Comparison of ENCODE assay signal across 21 cellular contexts in genomic region chr1:156655904-156656516, GRCh38. TPM values are rescaled to one million over a fixed set of nuclear protein-coding genes. Genes with fewer than 3 reads are reported as not detected.
"Had no signal": no experiment of that assay in that cellular context is flagged by ENCODE, and none has a peak within 500 bp of the region (broad histone marks: within the 10 kb centered on the region; RNA-seq: fewer than 3 reads in every experiment).

No MANE protein-coding gene starts in this region.

- H3K27ac Mint-ChIP-seq: activated naive CD4-positive, alpha-beta T cell treated with anti-CD3 and anti-CD28 coated beads for 36 hours; endodermal cell; stimulated activated naive CD8-positive, alpha-beta T cell treated with anti-CD3 and anti-CD28 coated beads, Interleukin-15, Interleukin-2, amounts not matched to agents 100 ng/mL and 50 ng/mL, for 24 hours had no signal

- H3K27ac ChIP-seq: epithelial cell of prostate, left lung, prostate gland, right atrium auricular region had no signal

- H3K9me3 Mint-ChIP-seq: activated naive CD4-positive, alpha-beta T cell treated with anti-CD3 and anti-CD28 coated beads for 36 hours; endodermal cell; stimulated activated naive CD8-positive, alpha-beta T cell treated with anti-CD3 and anti-CD28 coated beads, Interleukin-15, Interleukin-2, amounts not matched to agents 100 ng/mL and 50 ng/mL, for 24 hours had no signal

- H3K27me3 ChIP-seq: right atrium auricular region, uterus had no signal

- H3K9me3 ChIP-seq: left lung, prostate gland, right atrium auricular region, transverse colon, uterus had no signal

- DNase-seq: activated CD4-positive, alpha-beta T cell treated with anti-CD3 and anti-CD28 coated beads, Interleukin-2, amount 50 U/mL, for 4 hours; amniotic stem cell; hippocampal formation; left lung; mammary epithelial cell; midbrain; stimulated activated CD4-positive, alpha-beta T cell treated with anti-CD3 and anti-CD28 coated beads, Interleukin-15, amount 100 ng/mL, for 24 hours; stimulated activated CD4-positive, alpha-beta T cell treated with anti-CD3 and anti-CD28 coated beads, Interleukin-2, amount 100 ng/mL, for 48 hours; T-helper 2 cell; transverse colon had no signal

- H3K36me3 ChIP-seq: left lung, prostate gland, right atrium auricular region, transverse colon, uterus had no signal

- ATAC-seq: left lung had no signal

RNA-seq across cellular contexts. Expression of gene BCAN, which starts 14.1 kb away (rescaled TPM):
- total RNA-seq: activated naive CD4-positive, alpha-beta T cell treated with anti-CD3 and anti-CD28 coated beads for 36 hours; dermis microvascular lymphatic vessel endothelial cell; glomerular endothelial cell; mammary epithelial cell; right atrium auricular region had no signal
- polyA plus RNA-seq: keratinocyte, mammary epithelial cell, neural cell had no signal

RNA-seq across cellular contexts. Expression of gene NES, which starts 21.2 kb away (rescaled TPM):
- total RNA-seq: activated naive CD4-positive, alpha-beta T cell treated with anti-CD3 and anti-CD28 coated beads for 36 hours had no signal
- polyA plus RNA-seq: keratinocyte had no signal

RNA-seq across cellular contexts. Expression of gene HAPLN2, which starts 36.8 kb away (rescaled TPM):
- total RNA-seq: dermis microvascular lymphatic vessel endothelial cell, glomerular endothelial cell, mammary epithelial cell had no signal
- polyA plus RNA-seq: keratinocyte, mammary epithelial cell had no signal

RNA-seq across cellular contexts. Expression of gene CRABP2, which starts 49.4 kb away (rescaled TPM):
- total RNA-seq: dermis microvascular lymphatic vessel endothelial cell had no signal
